ENCODE assay signal across 17 cellular contexts in the genomic region with DNA sequence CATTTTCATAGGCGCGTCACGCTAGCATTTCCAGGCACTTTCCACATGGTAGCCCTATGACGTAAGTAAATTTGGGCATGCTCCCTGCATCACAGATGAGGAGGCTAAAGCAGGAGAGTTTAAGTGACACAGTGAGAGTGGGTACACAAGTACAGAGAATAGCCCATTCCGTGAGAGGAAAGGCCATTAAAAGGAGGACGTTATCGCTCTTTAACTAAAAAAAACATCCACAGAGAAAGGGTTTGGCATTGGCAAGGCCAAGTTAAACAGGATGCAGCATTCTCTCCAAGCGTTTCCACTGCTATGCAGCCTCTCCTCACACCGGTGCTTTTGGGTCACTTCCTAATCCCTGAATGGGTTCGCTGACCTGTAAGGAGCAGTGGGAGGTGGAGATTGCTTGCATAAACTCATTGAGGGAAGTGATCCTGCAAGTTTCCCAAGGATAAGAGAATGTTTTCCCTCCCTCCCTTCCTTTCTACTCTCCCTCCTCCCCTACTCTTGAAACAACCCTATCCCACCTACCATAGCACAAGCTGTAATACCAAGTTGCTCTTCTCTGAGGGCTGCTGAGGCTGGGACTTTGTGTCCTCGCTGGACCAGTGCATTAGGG.
DNase-seq lines count a peak whose midpoint lies in the region; ATAC-seq and TF ChIP-seq lines count a peak whose summit lies in the region.
"Had no signal": no experiment of that assay in that cellular context is flagged by ENCODE, and none has a peak within 500 bp of the region (broad histone marks: within the 10 kb centered on the region; RNA-seq: fewer than 3 reads in every experiment).

No MANE protein-coding gene starts in this region.

- no peak overlapping the region for H3K4me3 ChIP-seq in iPS-18a (ENCODE audit: low read length)
- H3K4me3 ChIP-seq in osteoblast (ENCODE audit: insufficient read depth, low read length) = no peak overlapping the region
- H3K4me3 ChIP-seq: K562, SK-N-MC had no signal

- peak overlapping the region; percentile 9 for H3K9ac ChIP-seq in iPS-18a (ENCODE audit: low read length)

- H3K4me1 Mint-ChIP-seq in brain (peaks cover 33% of the 10 kb centered on the region), progenitor cell of endocrine pancreas (ENCODE audit: low read depth) (peaks cover 4% of the 10 kb centered on the region)
- no peaks in the 10 kb centered on the region for H3K4me1 Mint-ChIP-seq in activated CD8-positive, alpha-beta T cell treated with anti-CD3 and anti-CD28 coated beads, Interleukin-2, amount 10 ng/mL, durations not matched to agents 7 days and 5 days (ENCODE audit: low read depth)

- no peaks in the 10 kb centered on the region for H4K20me1 ChIP-seq in osteoblast (ENCODE audit: insufficient read depth, low read length)

- TF ChIP-seq EP300 in Ishikawa (IDR thresholded peaks at IDR 0.05; ENCODE audit: borderline replicate concordance) = peak; percentile 81

- peaks cover 18% of the 10 kb centered on the region for H3K36me3 Mint-ChIP-seq in brain
- H3K36me3 Mint-ChIP-seq in progenitor cell of endocrine pancreas (ENCODE audit: insufficient read depth) = peaks cover 8% of the 10 kb centered on the region
- peaks cover 13% of the 10 kb centered on the region for H3K36me3 Mint-ChIP-seq in activated CD8-positive, alpha-beta T cell treated with anti-CD3 and anti-CD28 coated beads, Interleukin-2, amount 10 ng/mL, durations not matched to agents 7 days and 5 days (ENCODE audit: low read depth)

- H2AFZ ChIP-seq in osteoblast (ENCODE audit: low read length) = no peak overlapping the region

- peak overlapping the region; percentile 14 for H3K4me2 ChIP-seq in osteoblast (ENCODE audit: insufficient read depth, low read length)

- H3K27me3 ChIP-seq in iPS-18a (ENCODE audit: control insufficient read depth, insufficient read depth, low read length) (no peaks in the 10 kb centered on the region), osteoblast (ENCODE audit: insufficient read depth, low read length) (no peaks in the 10 kb centered on the region)

- H3K27me3 Mint-ChIP-seq in brain (no peaks in the 10 kb centered on the region), progenitor cell of endocrine pancreas (no peaks in the 10 kb centered on the region)
- no peaks in the 10 kb centered on the region for H3K27me3 Mint-ChIP-seq in activated CD8-positive, alpha-beta T cell treated with anti-CD3 and anti-CD28 coated beads, Interleukin-2, amount 10 ng/mL, durations not matched to agents 7 days and 5 days (ENCODE audit: low read depth)

- no peak for TF ChIP-seq CTCF in brain (conservative IDR thresholded peaks at IDR 0.05)
- no peak for TF ChIP-seq CTCF in osteoblast (IDR thresholded peaks at IDR 0.05; ENCODE audit: extremely low read depth, low read depth, low read length)
- TF ChIP-seq CTCF in progenitor cell of endocrine pancreas (IDR thresholded peaks at IDR 0.05; ENCODE audit: unreplicated experiment) = no peak

- no peaks in the 10 kb centered on the region for H3K36me3 ChIP-seq in iPS-18a (ENCODE audit: control insufficient read depth, low read depth, low read length)
- no peaks in the 10 kb centered on the region for H3K36me3 ChIP-seq in osteoblast (ENCODE audit: insufficient read depth, low read length)

- H3K9me3 Mint-ChIP-seq in brain = peaks cover 6 to 25% (median 12%) of the 10 kb centered on the region in 5 experiments
- H3K9me3 Mint-ChIP-seq in progenitor cell of endocrine pancreas (ENCODE audit: low read depth) = peaks cover 15% of the 10 kb centered on the region
- H3K9me3 Mint-ChIP-seq in activated CD8-positive, alpha-beta T cell treated with anti-CD3 and anti-CD28 coated beads, Interleukin-2, amount 10 ng/mL, durations not matched to agents 7 days and 5 days (ENCODE audit: insufficient read depth) = no peaks in the 10 kb centered on the region
- H3K9me3 Mint-ChIP-seq: HFFc6 had no signal

- H3K4me1 ChIP-seq in iPS-18a (ENCODE audit: control insufficient read depth, low read depth, low read length) = peaks cover 13% of the 10 kb centered on the region
- peaks cover 21% of the 10 kb centered on the region for H3K4me1 ChIP-seq in osteoblast (ENCODE audit: insufficient read depth, low read length)

- DNase-seq in osteoblast (ENCODE audit: insufficient read length, low spot score, missing footprints) (no peak), progenitor cell of endocrine pancreas (ENCODE audit: low spot score, unreplicated experiment) (no peak)
- DNase-seq in stimulated activated CD8-positive, alpha-beta memory T cell treated with anti-CD3 and anti-CD28 coated beads, Interleukin-4, amount 100 ng/mL, for 48 hours = no peak
- no peak for DNase-seq in NK-92 treated with Interleukin-12 subunit alpha and Interleukin-12 subunit beta, amount 100 ng/mL, for 24 hours (lab: John Stamatoyannopoulos, UW)
- DNase-seq in activated CD8-positive, alpha-beta T cell treated with anti-CD3 and anti-CD28 coated beads, Interleukin-2, amount 10 ng/mL, durations not matched to agents 7 days and 5 days = no peak
- DNase-seq: activated T-cell treated with anti-CD3 and anti-CD28 coated beads, Interleukin-2, amount 50 U/mL, for 72 hours; HFFc6; NCI-H1417 treated with DMSO at 0.1 percent for 48 hours; NCI-H524; posterior cingulate gyrus; stimulated activated CD4-positive, alpha-beta T cell treated with anti-CD3 and anti-CD28 coated beads, Interleukin-4, amount 100 ng/mL, for 4 hours; stimulated activated naive CD8-positive, alpha-beta T cell treated with anti-CD3 and anti-CD28 coated beads, Interleukin-15, Interleukin-2, amounts not matched to agents 100 U/mL and 50 U/mL, for 24 hours had no signal

- POLR2A ChIA-PET in activated CD8-positive, alpha-beta T cell treated with anti-CD3 and anti-CD28 coated beads, Interleukin-2, amount 10 ng/mL, durations not matched to agents 7 days and 5 days (lab: Charles Lee) = no interaction called here

- no peak for TF ChIP-seq RAD21 in Ishikawa (IDR thresholded peaks at IDR 0.05; ENCODE audit: low read depth)

- CTCF ChIA-PET in activated CD8-positive, alpha-beta T cell treated with anti-CD3 and anti-CD28 coated beads, Interleukin-2, amount 10 ng/mL, durations not matched to agents 7 days and 5 days (lab: Charles Lee) = no interaction called here

- H3K4me3 Mint-ChIP-seq in brain (peak overlapping the region in 1 of 5 experiments; percentile 11), progenitor cell of endocrine pancreas (ENCODE audit: low read depth) (no peak overlapping the region)
- H3K4me3 Mint-ChIP-seq in activated CD8-positive, alpha-beta T cell treated with anti-CD3 and anti-CD28 coated beads, Interleukin-2, amount 10 ng/mL, durations not matched to agents 7 days and 5 days = no peak overlapping the region
- H3K4me3 Mint-ChIP-seq: activated T-cell treated with anti-CD3 and anti-CD28 coated beads, Interleukin-2, amount 50 U/mL, for 72 hours; HFFc6 had no signal

- H3K79me2 ChIP-seq in osteoblast (ENCODE audit: insufficient read depth, low read length) = no peaks in the 10 kb centered on the region

- ATAC-seq in activated CD8-positive, alpha-beta T cell treated with anti-CD3 and anti-CD28 coated beads, Interleukin-2, amount 10 ng/mL, durations not matched to agents 7 days and 5 days = no peak
- ATAC-seq: activated T-cell treated with anti-CD3 and anti-CD28 coated beads, Interleukin-2, amount 50 U/mL, for 72 hours; K562; stimulated activated naive CD8-positive, alpha-beta T cell treated with anti-CD3 and anti-CD28 coated beads, Interleukin-15, Interleukin-2, amounts not matched to agents 100 U/mL and 50 U/mL, for 24 hours had no signal

- H3K27ac ChIP-seq in iPS-18a (ENCODE audit: low read length) (no peak overlapping the region), osteoblast (ENCODE audit: low read depth, low read length) (peak overlapping the region; percentile 65)
- H3K27ac ChIP-seq: SK-N-MC had no signal

- H3K27ac Mint-ChIP-seq in brain (peak overlapping the region; percentile 17 to 85 (median 61)), progenitor cell of endocrine pancreas (no peak overlapping the region)
- H3K27ac Mint-ChIP-seq in activated CD8-positive, alpha-beta T cell treated with anti-CD3 and anti-CD28 coated beads, Interleukin-2, amount 10 ng/mL, durations not matched to agents 7 days and 5 days = no peak overlapping the region
- H3K27ac Mint-ChIP-seq: activated T-cell treated with anti-CD3 and anti-CD28 coated beads, Interleukin-2, amount 50 U/mL, for 72 hours; HFFc6 had no signal

- H3K9me3 ChIP-seq in iPS-18a (ENCODE audit: control insufficient read depth, low read depth, low read length) (no peaks in the 10 kb centered on the region), osteoblast (ENCODE audit: low read depth, low read length) (no peaks in the 10 kb centered on the region)

TF ChIP-seq in Ishikawa, 13 proteins besides CTCF, POLR2A, EP300 and RAD21 (continues in another document):
- TF ChIP-seq, protein P1, sequence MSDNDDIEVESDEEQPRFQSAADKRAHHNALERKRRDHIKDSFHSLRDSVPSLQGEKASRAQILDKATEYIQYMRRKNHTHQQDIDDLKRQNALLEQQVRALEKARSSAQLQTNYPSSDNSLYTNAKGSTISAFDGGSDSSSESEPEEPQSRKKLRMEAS (IDR thresholded peaks at IDR 0.05) = 0 out of 2 replicates have a peak, but pooled peaks have one; percentile 5
- TF ChIP-seq, protein P2, sequence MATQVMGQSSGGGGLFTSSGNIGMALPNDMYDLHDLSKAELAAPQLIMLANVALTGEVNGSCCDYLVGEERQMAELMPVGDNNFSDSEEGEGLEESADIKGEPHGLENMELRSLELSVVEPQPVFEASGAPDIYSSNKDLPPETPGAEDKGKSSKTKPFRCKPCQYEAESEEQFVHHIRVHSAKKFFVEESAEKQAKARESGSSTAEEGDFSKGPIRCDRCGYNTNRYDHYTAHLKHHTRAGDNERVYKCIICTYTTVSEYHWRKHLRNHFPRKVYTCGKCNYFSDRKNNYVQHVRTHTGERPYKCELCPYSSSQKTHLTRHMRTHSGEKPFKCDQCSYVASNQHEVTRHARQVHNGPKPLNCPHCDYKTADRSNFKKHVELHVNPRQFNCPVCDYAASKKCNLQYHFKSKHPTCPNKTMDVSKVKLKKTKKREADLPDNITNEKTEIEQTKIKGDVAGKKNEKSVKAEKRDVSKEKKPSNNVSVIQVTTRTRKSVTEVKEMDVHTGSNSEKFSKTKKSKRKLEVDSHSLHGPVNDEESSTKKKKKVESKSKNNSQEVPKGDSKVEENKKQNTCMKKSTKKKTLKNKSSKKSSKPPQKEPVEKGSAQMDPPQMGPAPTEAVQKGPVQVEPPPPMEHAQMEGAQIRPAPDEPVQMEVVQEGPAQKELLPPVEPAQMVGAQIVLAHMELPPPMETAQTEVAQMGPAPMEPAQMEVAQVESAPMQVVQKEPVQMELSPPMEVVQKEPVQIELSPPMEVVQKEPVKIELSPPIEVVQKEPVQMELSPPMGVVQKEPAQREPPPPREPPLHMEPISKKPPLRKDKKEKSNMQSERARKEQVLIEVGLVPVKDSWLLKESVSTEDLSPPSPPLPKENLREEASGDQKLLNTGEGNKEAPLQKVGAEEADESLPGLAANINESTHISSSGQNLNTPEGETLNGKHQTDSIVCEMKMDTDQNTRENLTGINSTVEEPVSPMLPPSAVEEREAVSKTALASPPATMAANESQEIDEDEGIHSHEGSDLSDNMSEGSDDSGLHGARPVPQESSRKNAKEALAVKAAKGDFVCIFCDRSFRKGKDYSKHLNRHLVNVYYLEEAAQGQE (IDR thresholded peaks at IDR 0.05; ENCODE audit: low read depth) = no peak
- TF ChIP-seq NFIC (IDR thresholded peaks at IDR 0.05) = peak; percentile 53
- TF ChIP-seq TCF12 (IDR thresholded peaks at IDR 0.05; ENCODE audit: low read depth) = peak; percentile 60
- no peak for TF ChIP-seq CEBPB (IDR thresholded peaks at IDR 0.05)

Comparison
In these comparisons a context has a peak if more than half of its experiments do, and no peak if none do; other contexts are left out.
1. H3K27ac Mint-ChIP-seq: peak in brain (5 of 5); none in progenitor cell of endocrine pancreas (single experiment) and activated CD8-positive, alpha-beta T cell treated with anti-CD3 and anti-CD28 coated beads, Interleukin-2, amount 10 ng/mL, durations not matched to agents 7 days and 5 days (single experiment).